ENCODE assay signal across 8 cellular contexts in the genomic region with DNA sequence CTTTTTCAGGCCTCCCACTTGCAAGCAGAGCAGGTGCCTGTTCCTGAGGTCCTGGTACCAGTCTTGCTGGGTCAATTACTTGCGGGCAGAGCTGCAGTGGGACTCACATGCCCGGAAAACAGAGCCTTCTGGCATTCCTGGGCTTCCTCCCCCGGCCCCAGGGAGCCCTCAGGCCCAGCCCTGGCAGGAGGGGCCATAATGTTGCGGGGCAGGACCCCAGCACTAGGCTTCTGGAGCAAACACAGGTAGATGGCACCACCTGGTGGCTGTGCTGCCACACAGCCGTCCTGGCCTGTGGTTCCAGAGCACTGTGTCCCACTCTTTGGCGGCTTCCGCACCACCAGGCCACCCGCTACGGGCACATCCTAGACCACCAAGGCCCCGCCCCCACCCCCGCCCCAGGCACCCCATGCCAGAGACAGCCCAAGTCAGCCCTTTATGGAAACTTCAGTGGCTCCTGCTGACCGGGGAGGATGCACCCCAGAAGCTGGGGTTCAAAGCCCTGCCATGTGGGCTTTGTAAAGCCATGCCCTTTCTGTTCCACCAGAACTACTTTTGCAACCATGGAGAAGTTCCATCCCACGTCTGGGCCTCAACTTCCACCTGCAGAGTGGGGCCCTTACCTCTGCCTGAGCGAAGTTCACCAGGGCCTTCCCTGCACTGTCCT. TPM values are rescaled to one million over a fixed set of nuclear protein-coding genes. Genes with fewer than 3 reads are reported as not detected.
DNase-seq lines count a peak whose midpoint lies in the region; ATAC-seq and TF ChIP-seq lines count a peak whose summit lies in the region.
"Not testable (repeated sequence)": the region's sequence is repeated elsewhere in the genome, so short reads cannot be mapped to it uniquely, and the experiment has no call there.

No MANE protein-coding gene starts in this region.

- H3K27ac ChIP-seq in caudate nucleus (ENCODE audit: low read depth, low read length), result not testable (repeated sequence)
- peak overlapping the region in 2 of 4 donors; percentile 26 to 44 for H3K27ac ChIP-seq in transverse colon

- H3K27me3 Mint-ChIP-seq in activated CD8-positive, alpha-beta T cell treated with anti-CD3 and anti-CD28 coated beads for 36 hours, result not testable (repeated sequence)

- TF ChIP-seq EP300 in transverse colon (IDR thresholded peaks at IDR 0.05; ENCODE audit: low read depth), result not testable (repeated sequence)

- TF ChIP-seq CTCF in GM10248 (IDR thresholded peaks at IDR 0.05; ENCODE audit: control extremely low read depth, extremely low read depth, low read depth, missing control alignments) (peak; percentile 87), transverse colon (IDR thresholded peaks at IDR 0.05) (peak; percentile 74 to 82 (median 77))
- peak; percentile 80 for TF ChIP-seq CTCF in activated CD8-positive, alpha-beta T cell treated with anti-CD3 and anti-CD28 coated beads for 36 hours (IDR thresholded peaks at IDR 0.05)

- H3K4me3 Mint-ChIP-seq in activated CD8-positive, alpha-beta T cell treated with anti-CD3 and anti-CD28 coated beads for 36 hours, result not testable (repeated sequence)

- not testable (repeated sequence) for H3K36me3 Mint-ChIP-seq in activated CD8-positive, alpha-beta T cell treated with anti-CD3 and anti-CD28 coated beads for 36 hours (ENCODE audit: low read depth)

- not testable (repeated sequence) for H3K4me3 ChIP-seq in transverse colon

- POLR2A ChIA-PET in GM10248 (lab: Yijun Ruan, JAX); activated CD8-positive, alpha-beta T cell treated with anti-CD3 and anti-CD28 coated beads for 36 hours (lab: Charles Lee): not testable (repeated sequence)

- not testable (repeated sequence) for H3K27ac Mint-ChIP-seq in activated CD8-positive, alpha-beta T cell treated with anti-CD3 and anti-CD28 coated beads for 36 hours

- H3K27me3 ChIP-seq in transverse colon, result not testable (repeated sequence)

- not testable (repeated sequence) for H3K9me3 Mint-ChIP-seq in activated CD8-positive, alpha-beta T cell treated with anti-CD3 and anti-CD28 coated beads for 36 hours

- not testable (repeated sequence) for H3K36me3 ChIP-seq in transverse colon

- CTCF ChIA-PET in GM10248 (lab: Yijun Ruan, JAX), result interaction anchor here (0.7 to 7.1 kb wide), 7 partner anchors 8 to 316 kb away, joined by 3 to 33 read pairs (median 3); partner anchors contain the start of gene MAN2C1
- CTCF ChIA-PET in activated CD8-positive, alpha-beta T cell treated with anti-CD3 and anti-CD28 coated beads for 36 hours (lab: Charles Lee), result interaction anchor here (1.0 to 4.1 kb wide), 7 partner anchors 12 to 316 kb away, joined by 3 to 17 read pairs (median 5); partner anchors contain the start of gene MAN2C1

- WGBS in transverse colon (ENCODE audit: low coverage in 1 of 2), 2 donors, result 21% methylated on average over 11 of the region's 14 CpGs; no CpG with 5 or more reads in 1 of the 2 donors

- DNase-seq in GM10248 (ENCODE audit: extremely low spot score) (peak; percentile 84), Kasumi-1 (lab: John Stamatoyannopoulos, UW) (peak; percentile 53 to 54), caudate nucleus (lab: John Stamatoyannopoulos, UW) (peak in 44 of 61 donors; percentile 1 to 60 (median 28)), iPS-NIHi11 (ENCODE audit: low spot score) (peak; percentile 91), sciatic nerve (ENCODE audit: low spot score) (peak; percentile 84), transverse colon (peak; percentile 68)
- peak; percentile 84 for DNase-seq in activated CD8-positive, alpha-beta T cell treated with anti-CD3 and anti-CD28 coated beads for 36 hours

- TF ChIP-seq POLR2A in transverse colon (IDR thresholded peaks at IDR 0.05), result not testable (repeated sequence)

- peak; percentile 88 for ATAC-seq in activated CD8-positive, alpha-beta T cell treated with anti-CD3 and anti-CD28 coated beads for 36 hours
- peak; percentile 64 for ATAC-seq in sciatic nerve

- H3K9me3 ChIP-seq in transverse colon, result not testable (repeated sequence)

- in situ Hi-C loops in transverse colon (cut with MboI; ENCODE audit: low pct_ligation_motif_present in 1 of 4, low pct_unique_long_range_greater_than_20kb in 1 of 4, low sequenced_read_pairs in 3 of 4), result loop anchor here in 1 of 4 donors (10.0 kb wide), 1 partner anchor 121 kb away; no protein-coding TSS in a partner anchor

- H3K4me1 Mint-ChIP-seq in activated CD8-positive, alpha-beta T cell treated with anti-CD3 and anti-CD28 coated beads for 36 hours (ENCODE audit: low read depth), result not testable (repeated sequence)

- intact Hi-C loops in activated CD8-positive, alpha-beta T cell treated with anti-CD3 and anti-CD28 coated beads for 36 hours (cut with micrococcal nuclease); sciatic nerve (cut with DNase I): not testable (repeated sequence)
- intact Hi-C loops in transverse colon (cut with DNase I; ENCODE audit: low total_unique reads), result loop anchor here (5.0 kb wide), 2 partner anchors 46 to 119 kb away; no protein-coding TSS in a partner anchor

- H3K4me1 ChIP-seq in transverse colon, result peaks cover 0 to 10% (median 4%) of the 10 kb centered on the region in 4 donors

TF ChIP-seq in PFSK-1, 5 proteins besides CTCF, POLR2A, EP300 and RAD21:
- peak; percentile 71 for TF ChIP-seq FOXP2 (optimal IDR thresholded peaks at IDR 0.05; ENCODE audit: borderline replicate concordance, extremely low read depth, extremely low read length, insufficient read depth)

RNA-seq across cellular contexts. Expression of gene CSPG4, which starts 28.9 kb away (rescaled TPM):
- polyA plus RNA-seq in PFSK-1 (2012; ENCODE audit: insufficient read length, low read depth), result 95.1 TPM
- not detected for total RNA-seq in activated CD8-positive, alpha-beta T cell treated with anti-CD3 and anti-CD28 coated beads for 36 hours
- total RNA-seq in sciatic nerve (57.5 TPM), transverse colon (10 to 100 TPM; 11.2 to 60.9 (median 31.3) TPM)

RNA-seq across cellular contexts. Expression of gene SNX33, which starts 36.1 kb away (rescaled TPM):
- polyA plus RNA-seq in PFSK-1 (2012; ENCODE audit: insufficient read length, low read depth), result 26.6 TPM
- total RNA-seq in activated CD8-positive, alpha-beta T cell treated with anti-CD3 and anti-CD28 coated beads for 36 hours, result 1 to 10 TPM; 1.7 to 1.8 TPM
- 33.2 TPM for total RNA-seq in sciatic nerve
- 10 to 100 TPM; 26.5 to 52.0 (median 36.5) TPM for total RNA-seq in transverse colon

RNA-seq across cellular contexts. Expression of gene IMP3, which starts 43.8 kb away (rescaled TPM):
- polyA plus RNA-seq in PFSK-1 (2012; ENCODE audit: insufficient read length, low read depth), result 96.7 TPM
- 100 to 1,000 TPM; 101 to 105 TPM for total RNA-seq in activated CD8-positive, alpha-beta T cell treated with anti-CD3 and anti-CD28 coated beads for 36 hours
- total RNA-seq in sciatic nerve, result 47.2 TPM
- 100 to 1,000 TPM in 2 of 4 donors, 10 to 100 TPM in 2; 37.2 to 131 (median 108) TPM for total RNA-seq in transverse colon

RNA-seq across cellular contexts. Expression of gene SNUPN, which starts 58.3 kb away (rescaled TPM):
- 26.0 TPM for polyA plus RNA-seq in PFSK-1 (2012; ENCODE audit: insufficient read length, low read depth)
- total RNA-seq in activated CD8-positive, alpha-beta T cell treated with anti-CD3 and anti-CD28 coated beads for 36 hours, result 10 to 100 TPM; 28.2 to 28.5 TPM
- 23.7 TPM for total RNA-seq in sciatic nerve
- 10 to 100 TPM in 3 of 4 donors, 1 to 10 TPM in 1; 9.4 to 29.5 (median 23.2) TPM for total RNA-seq in transverse colon

Comparison
In these comparisons a context has a peak if more than half of its experiments do, and no peak if none do; other contexts are left out.
1. DNase-seq: peak in every context shown above with its lines; median percentile 91 in iPS-NIHi11; 84 in GM10248; 84 in activated CD8-positive, alpha-beta T cell treated with anti-CD3 and anti-CD28 coated beads for 36 hours; 84 in sciatic nerve; 68 in transverse colon; 54 in Kasumi-1; 28 in caudate nucleus.
2. RNA of gene CSPG4, which starts 28.9 kb away (total RNA-seq): 57.5 TPM in sciatic nerve (single experiment) and 11.2 to 60.9 TPM in transverse colon; not detected in activated CD8-positive, alpha-beta T cell treated with anti-CD3 and anti-CD28 coated beads for 36 hours; every median in the first group is over 10 times any median in the second.
3. RNA of gene SNX33, which starts 36.1 kb away (total RNA-seq): 26.5 to 52.0 TPM in transverse colon and 33.2 TPM in sciatic nerve (single experiment); 1.7 to 1.8 TPM in activated CD8-positive, alpha-beta T cell treated with anti-CD3 and anti-CD28 coated beads for 36 hours; every median in the first group is over 4 times any median in the second.
4. Peak in every context shown above with its lines, with median percentiles within 50 percentile points of each other: CTCF ChIP-seq.